ENCODE assay signal across 8 cellular contexts in the genomic region with DNA sequence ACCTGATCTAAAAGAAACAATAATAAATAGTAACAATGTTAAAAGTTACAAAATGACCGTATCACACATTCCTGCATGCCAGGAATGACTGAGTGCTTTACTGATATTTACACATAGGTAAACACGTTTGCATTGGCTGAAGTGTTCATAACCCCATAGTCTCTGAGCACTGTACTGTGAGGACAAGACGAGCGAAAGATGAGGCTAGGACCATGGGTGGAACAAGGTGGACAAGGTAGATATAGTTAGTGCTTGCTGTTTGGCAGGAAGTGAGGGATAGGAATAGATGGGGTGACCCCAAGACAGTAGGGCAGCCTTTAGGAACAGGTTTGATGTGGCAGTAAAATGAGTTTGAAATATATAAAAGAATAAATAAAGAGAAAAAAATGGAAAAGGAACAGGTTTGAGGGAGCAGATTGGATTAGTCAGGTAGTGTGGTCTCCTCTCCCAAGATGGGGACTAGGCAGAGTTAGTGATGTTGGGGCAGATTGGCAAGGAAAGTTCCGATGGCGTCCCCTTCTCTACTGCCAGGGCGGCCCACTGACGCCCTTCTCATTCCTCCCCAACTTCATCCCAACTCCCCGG. TPM values are rescaled to one million over a fixed set of nuclear protein-coding genes. Genes with fewer than 3 reads are reported as not detected.
DNase-seq lines count a peak whose midpoint lies in the region; ATAC-seq and TF ChIP-seq lines count a peak whose summit lies in the region.

No MANE protein-coding gene starts in this region.

- H3K27me3 ChIP-seq in BE2C (no peaks in the 10 kb centered on the region), HL-60 (ENCODE audit: insufficient read depth, poor library complexity, severe bottlenecking) (no peaks in the 10 kb centered on the region), mammary epithelial cell (ENCODE audit: insufficient read depth, low read length) (no peaks in the 10 kb centered on the region), gastroesophageal sphincter (no peaks in the 10 kb centered on the region)

- H3K36me3 ChIP-seq in BE2C = peaks cover 27% of the 10 kb centered on the region
- peaks cover 21% of the 10 kb centered on the region for H3K36me3 ChIP-seq in mammary epithelial cell (ENCODE audit: insufficient read depth, low read length)
- peaks cover 0 to 35% of the 10 kb centered on the region in 2 donors for H3K36me3 ChIP-seq in gastroesophageal sphincter

- intact Hi-C loops in mammary epithelial cell (cut with micrococcal nuclease) = no loop called here
- intact Hi-C loops in natural killer cell (cut with micrococcal nuclease) = no loop called here

- no peaks in the 10 kb centered on the region for H4K20me1 ChIP-seq in mammary epithelial cell (ENCODE audit: insufficient read depth, low read length)

- 21% methylated on average over 9 of the region's 9 CpGs for WGBS in mammary epithelial cell (ENCODE audit: low coverage, missing lambda C conversion rate)
- 15 to 38% methylated on average over 4 to 9 of the region's 9 CpGs for WGBS in gastroesophageal sphincter (ENCODE audit: low coverage in 1 of 2), 2 donors

- dilution Hi-C loops in mammary epithelial cell (cut with HindIII; ENCODE audit: low sequenced_read_pairs) = no loop called here

- H3K9ac ChIP-seq in mammary epithelial cell (ENCODE audit: insufficient read depth, low read length) = no peak overlapping the region

- peak overlapping the region; percentile 60 for H2AFZ ChIP-seq in mammary epithelial cell (ENCODE audit: low read depth, low read length)

- H3K27me3 Mint-ChIP-seq in natural killer cell (ENCODE audit: low read depth in 2 of 2) = no peaks in the 10 kb centered on the region

- TF ChIP-seq EP300 in gastroesophageal sphincter (IDR thresholded peaks at IDR 0.05) = no peak

- peak overlapping the region; percentile 92 for H3K4me3 Mint-ChIP-seq in natural killer cell

- in situ Hi-C loops in mammary epithelial cell (cut with MboI; ENCODE audit: low sequenced_read_pairs in 2 of 2) = no loop called here

- H3K36me3 Mint-ChIP-seq in natural killer cell = peaks cover 8% of the 10 kb centered on the region

- BruUV-seq in mammary epithelial cell (replicated peaks; lab: Mats Ljungman, UMichigan) = no TSS peak

- no peaks in the 10 kb centered on the region for H3K4me1 ChIP-seq in BE2C
- peaks cover 21% of the 10 kb centered on the region for H3K4me1 ChIP-seq in mammary epithelial cell (ENCODE audit: insufficient read depth, low read length)
- H3K4me1 ChIP-seq in gastroesophageal sphincter = peaks cover 0 to 48% (median 16%) of the 10 kb centered on the region in 3 donors

- TF ChIP-seq CTCF in BE2C (IDR thresholded peaks at IDR 0.05; ENCODE audit: low read depth, low read length) = no peak
- TF ChIP-seq CTCF in HL-60 (IDR thresholded peaks at IDR 0.05; ENCODE audit: insufficient read depth, low read length) = no peak
- TF ChIP-seq CTCF in mammary epithelial cell (conservative IDR thresholded peaks at IDR 0.05 in 1 of 2, IDR thresholded peaks at IDR 0.05 in 1 of 2; ENCODE audit: extremely low read depth in 1 of 2, insufficient read depth in 1 of 2, low read depth in 1 of 2, low read length in 2 of 2) = no peak
- no peak for TF ChIP-seq CTCF in natural killer cell (IDR thresholded peaks at IDR 0.05)
- TF ChIP-seq CTCF in gastroesophageal sphincter (IDR thresholded peaks at IDR 0.05) = no peak

- peaks cover 28 to 46% of the 10 kb centered on the region in 2 donors for H3K4me1 Mint-ChIP-seq in natural killer cell

- H3K27ac ChIP-seq in HL-60 (replicated peaks) (no peak overlapping the region), mammary epithelial cell (ENCODE audit: insufficient read depth, low read depth, low read length) (no peak overlapping the region), gastroesophageal sphincter (peak overlapping the region in 2 of 4 donors; percentile 83 to 84)

- ATAC-seq in natural killer cell (no peak), gastroesophageal sphincter (no peak)

- CTCF ChIA-PET in mammary epithelial cell (lab: Charles Lee; ENCODE audit: low non-redundant PET) = no interaction called here

- H3K9me3 ChIP-seq in BE2C (no peaks in the 10 kb centered on the region), mammary epithelial cell (replicated peaks; ENCODE audit: insufficient read depth, low read length) (no peaks in the 10 kb centered on the region), gastroesophageal sphincter (no peaks in the 10 kb centered on the region)

- TF ChIP-seq POLR2A in gastroesophageal sphincter (IDR thresholded peaks at IDR 0.05) = no peak

- H3K4me2 ChIP-seq in mammary epithelial cell (ENCODE audit: insufficient read depth, low read depth, low read length) = peak overlapping the region; percentile 44

- DNase-seq in BE2C (no peak), HL-60 (ENCODE audit: low read depth in 1 of 2, low spot score in 1 of 2) (no peak), mammary epithelial cell (no peak), natural killer cell (no peak), NCI-H774 (lab: John Stamatoyannopoulos, UW) (no peak), iPS-NIHi11 (ENCODE audit: low spot score) (no peak)
- DNase-seq in stimulated activated CD4-positive, alpha-beta T cell treated with anti-CD3 and anti-CD28 coated beads, Interleukin-15, amount 100 ng/mL, for 24 hours = no peak

- H3K4me3 ChIP-seq in BE2C (ENCODE audit: low read depth, low read length) = peak overlapping the region; percentile 65
- H3K4me3 ChIP-seq in HL-60 (replicated peaks; ENCODE audit: insufficient read depth, low read length) = peak overlapping the region; percentile 98
- peak overlapping the region in 1 of 3 experiments; percentile 97 for H3K4me3 ChIP-seq in mammary epithelial cell (replicated peaks in 1 of 3; ENCODE audit: insufficient read depth in 1 of 3, low read depth in 2 of 3, low read length in 3 of 3)
- H3K4me3 ChIP-seq in gastroesophageal sphincter = peak overlapping the region in 1 of 2 donors; percentile 83

- peak overlapping the region; percentile 75 to 86 for H3K27ac Mint-ChIP-seq in natural killer cell

- no peaks in the 10 kb centered on the region for H3K9me3 Mint-ChIP-seq in natural killer cell

- peaks cover 45% of the 10 kb centered on the region for H3K79me2 ChIP-seq in mammary epithelial cell (ENCODE audit: insufficient read depth, low read length)

RNA-seq across cellular contexts. Expression of gene E2F4, which starts 0.5 kb away (rescaled TPM):
- polyA plus RNA-seq in BE2C (2012; ENCODE audit: insufficient read depth, insufficient read length, low read depth) = 278 TPM
- total RNA-seq in mammary epithelial cell (10 to 100 TPM; 48.8 to 64.4 TPM), natural killer cell (10 to 100 TPM; 57.6 to 91.7 (median 74.5) TPM), gastroesophageal sphincter (10 to 100 TPM; 55.0 to 89.8 (median 76.2) TPM)
- polyA plus RNA-seq in mammary epithelial cell = 88.7 TPM
- polyA minus RNA-seq in mammary epithelial cell = 115 TPM

RNA-seq across cellular contexts. Expression of gene EXOC3L1, which starts 1.6 kb away (rescaled TPM):
- 7.7 TPM for polyA plus RNA-seq in BE2C (2012; ENCODE audit: insufficient read depth, insufficient read length, low read depth)
- total RNA-seq in mammary epithelial cell = not detected
- polyA plus RNA-seq in mammary epithelial cell = 0.03 TPM
- not detected for polyA minus RNA-seq in mammary epithelial cell
- not detected for total RNA-seq in natural killer cell
- total RNA-seq in gastroesophageal sphincter = 1 to 10 TPM; 1.6 to 6.1 (median 2.6) TPM

RNA-seq across cellular contexts. Expression of gene ELMO3, which starts 7.4 kb away (rescaled TPM):
- polyA plus RNA-seq in BE2C (2012; ENCODE audit: insufficient read depth, insufficient read length, low read depth) = 7.8 TPM
- total RNA-seq in mammary epithelial cell = 10 to 100 TPM; 25.8 to 29.0 TPM
- polyA plus RNA-seq in mammary epithelial cell = 37.4 TPM
- 21.3 TPM for polyA minus RNA-seq in mammary epithelial cell
- 1 to 10 TPM; 1.9 to 3.3 (median 2.3) TPM for total RNA-seq in natural killer cell
- total RNA-seq in gastroesophageal sphincter = 1 to 10 TPM in 2 of 4 donors, under 1 TPM in 2; 0.15 to 3.9 (median 1.3) TPM

RNA-seq across cellular contexts. Expression of gene MATCAP1, which starts 7.7 kb away (rescaled TPM):
- 90.9 TPM for polyA plus RNA-seq in BE2C (2012; ENCODE audit: insufficient read depth, insufficient read length, low read depth)
- 10 to 100 TPM in 1 of 2 donors, 1 to 10 TPM in 1; 8.0 to 24.9 TPM for total RNA-seq in mammary epithelial cell
- 12.1 TPM for polyA plus RNA-seq in mammary epithelial cell
- polyA minus RNA-seq in mammary epithelial cell = 3.9 TPM
- total RNA-seq in natural killer cell = 10 to 100 TPM in 2 of 3 donors, 1 to 10 TPM in 1; 7.2 to 12.6 (median 10.9) TPM
- total RNA-seq in gastroesophageal sphincter = 10 to 100 TPM in 2 of 4 donors, 1 to 10 TPM in 2; 6.7 to 37.4 (median 19.2) TPM

RNA-seq across cellular contexts. Expression of gene NOL3, which starts 21.2 kb away (rescaled TPM):
- 90.0 TPM for polyA plus RNA-seq in BE2C (2012; ENCODE audit: insufficient read depth, insufficient read length, low read depth)
- total RNA-seq in mammary epithelial cell (10 to 100 TPM; 30.0 to 41.9 TPM), natural killer cell (1 to 10 TPM in 2 of 3 donors, under 1 TPM in 1; 0.88 to 1.3 (median 1.3) TPM), gastroesophageal sphincter (10 to 100 TPM; 23.0 to 78.9 (median 49.9) TPM)
- 22.1 TPM for polyA plus RNA-seq in mammary epithelial cell
- polyA minus RNA-seq in mammary epithelial cell = 5.8 TPM

Comparison
In these comparisons a context has a peak if more than half of its experiments do, and no peak if none do; other contexts are left out.
1. RNA of gene ELMO3, which starts 7.4 kb away (total RNA-seq): 25.8 to 29.0 TPM in mammary epithelial cell; 1.9 to 3.3 TPM in natural killer cell and 0.15 to 3.9 TPM in gastroesophageal sphincter; every median in the first group is over 4 times any median in the second.